In genomic region chr19:10718205-10719196, GRCh38 we compare ENCODE assay signal across 1 cellular context.
TF ChIP-seq lines count a peak whose summit lies in the region.

No MANE protein-coding gene starts in this region.

TF ChIP-seq in GM12878, 131 proteins besides CTCF, POLR2A, EP300 and RAD21 (continued from another document and continues in another):
- TF ChIP-seq BHLHE40 (IDR thresholded peaks at IDR 0.05; ENCODE audit: borderline replicate concordance in 1 of 2, low read depth in 2 of 2, low read length in 1 of 2): no peak
- no peak for TF ChIP-seq SUPT20H (IDR thresholded peaks at IDR 0.05; ENCODE audit: borderline replicate concordance, control insufficient read depth, low read depth, low read length)
- no peak for TF ChIP-seq ATF2 (IDR thresholded peaks at IDR 0.05; ENCODE audit: low read length)
- no peak for TF ChIP-seq SMC3 (IDR thresholded peaks at IDR 0.05; ENCODE audit: borderline replicate concordance, low read length)
- TF ChIP-seq POU2F2 (IDR thresholded peaks at IDR 0.05; ENCODE audit: borderline replicate concordance, low read depth, low read length): no peak
- TF ChIP-seq ZNF592 (IDR thresholded peaks at IDR 0.05): no peak
- no peak for TF ChIP-seq SREBF2 (IDR thresholded peaks at IDR 0.05; ENCODE audit: low read length)
- TF ChIP-seq RFX5 (IDR thresholded peaks at IDR 0.05; ENCODE audit: low read depth, low read length): no peak
- no peak for TF ChIP-seq ESRRA (IDR thresholded peaks at IDR 0.05; ENCODE audit: low read length)
- TF ChIP-seq MTA3 (IDR thresholded peaks at IDR 0.05; ENCODE audit: borderline replicate concordance, low read length): no peak
- TF ChIP-seq SP1 (IDR thresholded peaks at IDR 0.05; ENCODE audit: low read depth, low read length): no peak
- TF ChIP-seq ZBTB4 (CRISPR knock-in tag; IDR thresholded peaks at IDR 0.05): no peak
- TF ChIP-seq SKIL (IDR thresholded peaks at IDR 0.05; ENCODE audit: low read depth, poor library complexity, severe bottlenecking): no peak
- no peak for TF ChIP-seq CBFB (IDR thresholded peaks at IDR 0.05; ENCODE audit: low read depth)
- TF ChIP-seq ATF3 (IDR thresholded peaks at IDR 0.05; ENCODE audit: borderline replicate concordance, extremely low read depth, low read depth, low read length): no peak
- TF ChIP-seq ELK1 (IDR thresholded peaks at IDR 0.05; ENCODE audit: low read depth, low read length): no peak
- no peak for TF ChIP-seq IRF5 (IDR thresholded peaks at IDR 0.05; ENCODE audit: borderline replicate concordance)
- TF ChIP-seq FOS (IDR thresholded peaks at IDR 0.05; ENCODE audit: borderline replicate concordance, extremely low read depth, insufficient read length): no peak
- no peak for TF ChIP-seq KLF5 (IDR thresholded peaks at IDR 0.05; ENCODE audit: partially characterized antibody)
- no peak for TF ChIP-seq CEBPZ (IDR thresholded peaks at IDR 0.05; ENCODE audit: low read depth, low read length)
- no peak for TF ChIP-seq CHD1 (IDR thresholded peaks at IDR 0.05; ENCODE audit: low read depth, low read length)
- TF ChIP-seq MTA2 (IDR thresholded peaks at IDR 0.05; ENCODE audit: low read depth): no peak
- 0 out of 2 replicates have a peak, but pooled peaks have one; percentile 14 for TF ChIP-seq BACH1 (IDR thresholded peaks at IDR 0.05; ENCODE audit: borderline replicate concordance)
- TF ChIP-seq BMI1 (IDR thresholded peaks at IDR 0.05; ENCODE audit: borderline replicate concordance): no peak
- TF ChIP-seq PKNOX1 (IDR thresholded peaks at IDR 0.05): peak; percentile 66; the same call in 1 of the 2 replicates
- TF ChIP-seq STAT1 (conservative IDR thresholded peaks at IDR 0.05): no peak
- peak; percentile 97; the same call in 1 of the 2 replicates for TF ChIP-seq GATAD2B (conservative IDR thresholded peaks at IDR 0.05; ENCODE audit: low read depth)
- no peak for TF ChIP-seq ZNF622 (IDR thresholded peaks at IDR 0.05)
- TF ChIP-seq CEBPB (IDR thresholded peaks at IDR 0.05; ENCODE audit: borderline replicate concordance in 1 of 2, low read depth in 2 of 2, low read length in 2 of 2): no peak
- TF ChIP-seq USF2 (IDR thresholded peaks at IDR 0.05; ENCODE audit: borderline replicate concordance, low read depth, low read length): no peak
- TF ChIP-seq YBX1 (IDR thresholded peaks at IDR 0.05): no peak
- 0 out of 2 replicates have a peak, but pooled peaks have one; percentile 3 for TF ChIP-seq TAF1 (IDR thresholded peaks at IDR 0.05; ENCODE audit: borderline replicate concordance, low read depth, low read length)
- TF ChIP-seq ZNF217 (IDR thresholded peaks at IDR 0.05): peak; percentile 80; the same call in 1 of the 2 replicates
- no peak for TF ChIP-seq HCFC1 (IDR thresholded peaks at IDR 0.05; ENCODE audit: low read length)
- TF ChIP-seq ETV6 (conservative IDR thresholded peaks at IDR 0.05 in 1 of 2, IDR thresholded peaks at IDR 0.05 in 1 of 2; ENCODE audit: borderline replicate concordance in 1 of 2, low read depth in 1 of 2): no peak
- TF ChIP-seq PBX3 (IDR thresholded peaks at IDR 0.05; ENCODE audit: insufficient replicate concordance, low read depth, low read length): peak; percentile 37
- TF ChIP-seq CBX5 (IDR thresholded peaks at IDR 0.05; ENCODE audit: low read depth): no peak
- no peak for TF ChIP-seq PAX5 (IDR thresholded peaks at IDR 0.05; ENCODE audit: borderline replicate concordance, low read depth, low read length)
- TF ChIP-seq EED (IDR thresholded peaks at IDR 0.05; ENCODE audit: low read depth): no peak
